ENCODE assay signal across 1 cellular context in genomic region chr5:32276173-32276853, GRCh38.
TF ChIP-seq lines count a peak whose summit lies in the region.

No MANE protein-coding gene starts in this region.

TF ChIP-seq in H1, 55 proteins besides CTCF, POLR2A, EP300 and RAD21:
- TF ChIP-seq TCF12 (IDR thresholded peaks at IDR 0.05; ENCODE audit: low read depth, low read length) (no peak), POLR2AphosphoS5 (IDR thresholded peaks at IDR 0.05; ENCODE audit: low read depth, low read length) (peak; percentile 23; the same call in 1 of the 2 replicates), TEAD4 (IDR thresholded peaks at IDR 0.05; ENCODE audit: low read depth, low read length) (0 out of 2 replicates have a peak, but pooled peaks have one; percentile 16), CEBPB (IDR thresholded peaks at IDR 0.05; ENCODE audit: low read depth, low read length) (0 out of 2 replicates have a peak, but pooled peaks have one; percentile 49), SP2 (IDR thresholded peaks at IDR 0.05; ENCODE audit: low read length) (no peak), CHD7 (IDR thresholded peaks at IDR 0.05; ENCODE audit: insufficient replicate concordance, low read length) (peak; percentile 83), KDM1A (IDR thresholded peaks at IDR 0.05; ENCODE audit: borderline replicate concordance, low read length) (no peak), E2F6 (IDR thresholded peaks at IDR 0.05) (peak; percentile 87), MAX (IDR thresholded peaks at IDR 0.05) (peak; percentile 95), YY1 (IDR thresholded peaks at IDR 0.05; ENCODE audit: low read depth, low read length) (peak; percentile 86), ATF2 (IDR thresholded peaks at IDR 0.05; ENCODE audit: low read length) (peak; percentile 87), JUN (IDR thresholded peaks at IDR 0.05; ENCODE audit: low read depth, low read length) (0 out of 2 replicates have a peak, but pooled peaks have one; percentile 25), ZNF274 (IDR thresholded peaks at IDR 0.05; ENCODE audit: borderline replicate concordance, extremely low read depth, low read length) (no peak), HDAC6 (IDR thresholded peaks at IDR 0.05; ENCODE audit: low read depth, low read length) (no peak)
